ENCODE assay signal across 8 cellular contexts in the genomic region with DNA sequence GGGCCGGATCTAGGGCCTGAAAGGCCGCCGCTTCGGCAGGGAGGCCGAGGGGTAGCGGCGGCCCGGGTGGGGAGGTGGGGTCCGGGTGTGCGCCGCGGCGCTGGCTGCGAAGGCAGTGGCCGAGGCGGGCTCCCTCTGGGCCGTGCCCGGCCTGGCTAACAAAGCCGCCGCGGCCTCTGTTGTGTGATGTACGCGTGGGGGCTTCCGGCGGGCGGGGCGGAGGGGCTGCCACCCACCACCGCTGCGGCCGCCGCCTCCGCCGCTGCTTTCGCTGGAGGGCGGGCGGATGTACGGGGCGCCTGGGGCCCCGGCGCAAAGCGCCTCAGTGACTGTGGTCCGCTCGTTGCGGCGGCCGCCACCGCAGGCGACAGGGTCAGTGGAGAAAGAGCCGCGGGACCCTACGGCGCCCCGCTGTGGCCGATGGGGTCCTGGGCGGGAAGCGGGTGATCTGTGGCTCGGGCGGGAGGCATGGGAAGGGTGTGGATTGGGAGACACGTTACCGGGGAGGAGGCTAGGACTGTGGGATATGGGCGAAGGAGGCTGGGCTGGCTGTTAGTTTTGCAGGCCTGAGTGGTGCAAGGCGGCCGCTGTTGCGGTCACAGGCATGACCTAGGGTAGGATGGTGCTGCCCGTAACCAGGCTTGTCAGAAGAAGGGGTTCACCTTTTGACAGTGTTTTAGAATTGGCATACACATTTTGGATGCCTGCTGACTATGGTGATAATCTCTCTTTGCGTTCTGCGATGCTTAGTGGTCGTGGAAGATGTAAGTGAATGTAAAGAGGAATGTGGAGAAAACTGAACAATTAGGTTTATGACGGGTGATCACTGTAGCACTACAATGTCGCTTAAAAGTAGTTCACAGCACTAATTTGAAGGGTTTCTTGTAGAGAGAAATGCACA. TPM values are rescaled to one million over a fixed set of nuclear protein-coding genes. Genes with fewer than 3 reads are reported as not detected.
A peak's percentile ranks its signal among the peaks of the same experiment; 100 is the strongest.
DNase-seq lines count a peak whose midpoint lies in the region; ATAC-seq lines count a peak whose summit lies in the region.

No MANE protein-coding gene starts in this region.

- ATAC-seq in HG02610 (IDR thresholded peaks at IDR 0.05; ENCODE audit: unreplicated experiment) = peak; percentile 23
- ATAC-seq in left lobe of liver = peak; percentile 70

- H3K27ac ChIP-seq in cingulate gyrus (ENCODE audit: low read depth, low read length) = peak overlapping the region; percentile 98

- peak; percentile 21 for DNase-seq in NCI-H1105 treated with DMSO at 0.1 percent for 48 hours (lab: John Stamatoyannopoulos, UW)
- DNase-seq in NCI-H1105 (lab: John Stamatoyannopoulos, UW) = no peak
- peak; percentile 70 for DNase-seq in NAMALWA (ENCODE audit: low spot score)
- peak; percentile 30 to 31 for DNase-seq in activated CD4-positive, alpha-beta T cell treated with anti-CD3 and anti-CD28 coated beads for 24 hours (ENCODE audit: low read depth in 2 of 2)
- peak; percentile 78 for DNase-seq in left lobe of liver (ENCODE audit: low spot score)
- peak; percentile 50 for DNase-seq in stimulated activated CD4-positive, alpha-beta T cell treated with anti-CD3 and anti-CD28 coated beads, Interleukin-2, amount 100 ng/mL, for 4 hours (ENCODE audit: low read depth)

RNA-seq across cellular contexts. Expression of gene BZW1, which starts 0.7 kb away (rescaled TPM):
- 193 TPM for total RNA-seq in left lobe of liver

RNA-seq across cellular contexts. Expression of gene CLK1, which starts 52.1 kb away (rescaled TPM):
- total RNA-seq in left lobe of liver = 45.6 TPM
